23 cellular contexts compared by ENCODE assay signal in genomic region chrX:130012683-130013082, GRCh38. TPM values are rescaled to one million over a fixed set of nuclear protein-coding genes. Genes with fewer than 3 reads are reported as not detected.
A peak's percentile ranks its signal among the peaks of the same experiment; 100 is the strongest.
DNase-seq lines count a peak whose midpoint lies in the region; ATAC-seq and TF ChIP-seq lines count a peak whose summit lies in the region.
"Had no signal": no experiment of that assay in that cellular context is flagged by ENCODE, and none has a peak within 500 bp of the region (broad histone marks: within the 10 kb centered on the region; RNA-seq: fewer than 3 reads in every experiment).

No MANE protein-coding gene starts in this region.

- H3K79me2 ChIP-seq in PC-9 (ENCODE audit: low read depth): no peaks in the 10 kb centered on the region

- no peaks in the 10 kb centered on the region for H3K9me2 ChIP-seq in PC-9 (ENCODE audit: insufficient read depth)

- H2AFZ ChIP-seq in PC-9: no peak overlapping the region

- DNase-seq in cerebellar cortex (ENCODE audit: low spot score): peak; percentile 2
- peak; percentile 61 for DNase-seq in spleen
- no peak for DNase-seq in PC-9
- DNase-seq in stimulated activated naive CD4-positive, alpha-beta T cell (lab: John Stamatoyannopoulos, UW): no peak
- DNase-seq: 8988T; ACHN; BE2C; C1 segment of cervical spinal cord; CD4-positive, alpha-beta memory T cell; CD4-positive, CD25-positive, alpha-beta regulatory T cell; CD8-positive, alpha-beta memory T cell; COR-L47; DMS 273 treated with DMSO at 0.1 percent for 48 hours; DMS153; DMS53; DMS79; DND-41; EL; GF-D8 had no signal

- H3K4me3 ChIP-seq in HEK293 (ENCODE audit: low read depth, low read length): no peak overlapping the region
- no peak overlapping the region for H3K4me3 ChIP-seq in spleen
- no peak overlapping the region for H3K4me3 ChIP-seq in PC-9
- H3K4me3 ChIP-seq: BLaER1 had no signal

- intact Hi-C loops in spleen (cut with DNase I; ENCODE audit: low total_unique reads) (no loop called here), PC-9 (cut with micrococcal nuclease; ENCODE audit: unreplicated experiment) (no loop called here)

- CTCF ChIA-PET in HEK293 (lab: Yijun Ruan, JAX): interaction anchor here (1.0 kb wide), 1 partner anchor 15 kb away, joined by 3 read pairs; no protein-coding TSS in a partner anchor
- CTCF ChIA-PET in PC-9 (lab: Charles Lee): no interaction called here

- no peaks in the 10 kb centered on the region for H4K20me1 ChIP-seq in PC-9 (ENCODE audit: insufficient read depth)

- BruUV-seq in PC-9 (replicated peaks; lab: Mats Ljungman, UMichigan): no TSS peak

- no peak overlapping the region for H3K27ac ChIP-seq in HEK293 (ENCODE audit: extremely low read depth, low read depth, low read length)
- no peak overlapping the region for H3K27ac ChIP-seq in spleen
- H3K27ac ChIP-seq in PC-9: no peak overlapping the region
- H3K27ac ChIP-seq: BLaER1 had no signal

- no peaks in the 10 kb centered on the region for H3F3A ChIP-seq in PC-9 (ENCODE audit: insufficient read depth, low read depth)

- no peak overlapping the region for H3K4me2 ChIP-seq in PC-9
- H3K4me2 ChIP-seq: BLaER1 had no signal

- ATAC-seq in HG03135 (IDR thresholded peaks at IDR 0.05; ENCODE audit: unreplicated experiment) (no peak), GM21360 (IDR thresholded peaks at IDR 0.05; ENCODE audit: unreplicated experiment) (no peak)

- no peak for TF ChIP-seq CTCF in HEK293 (tag by site-specific recombination; IDR thresholded peaks at IDR 0.05)
- no peak for TF ChIP-seq CTCF in spleen (IDR thresholded peaks at IDR 0.05 in 8 of 11, conservative IDR thresholded peaks at IDR 0.05 in 3 of 11)
- no peak for TF ChIP-seq CTCF in PC-9 (conservative IDR thresholded peaks at IDR 0.05)

- H3K27me3 ChIP-seq in spleen (replicated peaks in 1 of 7) (no peaks in the 10 kb centered on the region), PC-9 (ENCODE audit: insufficient read depth, low read depth) (no peaks in the 10 kb centered on the region)
- H3K27me3 ChIP-seq: BE2C had no signal

- no peaks in the 10 kb centered on the region for H3K9me3 ChIP-seq in HEK293 (ENCODE audit: control insufficient read depth, insufficient read depth, low read depth, low read length)
- H3K9me3 ChIP-seq in spleen: no peaks in the 10 kb centered on the region
- H3K9me3 ChIP-seq in PC-9 (ENCODE audit: insufficient read depth, low read depth): no peaks in the 10 kb centered on the region
- H3K9me3 ChIP-seq: BE2C, BLaER1 had no signal

- H3K4me1 ChIP-seq in HEK293 (ENCODE audit: control insufficient read depth, insufficient read depth, low read length): no peaks in the 10 kb centered on the region
- no peaks in the 10 kb centered on the region for H3K4me1 ChIP-seq in spleen
- no peaks in the 10 kb centered on the region for H3K4me1 ChIP-seq in PC-9 (replicated peaks; ENCODE audit: insufficient read depth)
- H3K4me1 ChIP-seq: BE2C had no signal

- no peak for TF ChIP-seq POLR2A in spleen (IDR thresholded peaks at IDR 0.05)

- WGBS in spleen, 5 donors: 78 to 100% (median 90%) methylated on average over 2 to 10 of the region's 10 CpGs

- H3K36me3 ChIP-seq in HEK293 (ENCODE audit: control insufficient read depth in 2 of 2, insufficient read depth in 1 of 2, low read length in 2 of 2): peaks cover 11 to 71% of the 10 kb centered on the region in 2 experiments; a peak in 2 of 3 replicates
- H3K36me3 ChIP-seq in spleen: peaks cover 0 to 75% (median 18%) of the 10 kb centered on the region in 6 donors
- H3K36me3 ChIP-seq in PC-9 (ENCODE audit: low read depth): no peaks in the 10 kb centered on the region
- H3K36me3 ChIP-seq: BE2C had no signal

- POLR2A ChIA-PET in HEK293 (lab: Yijun Ruan, JAX): no interaction called here
- POLR2A ChIA-PET in PC-9 (lab: Charles Lee; ENCODE audit: unreplicated experiment): no interaction called here

TF ChIP-seq in HEK293, 187 proteins besides CTCF, POLR2A, EP300 and RAD21:
- TF ChIP-seq ZNF623 (tag by site-specific recombination; IDR thresholded peaks at IDR 0.05): peak; percentile 72
- no peak for TF ChIP-seq YY1 (tag by site-specific recombination; IDR thresholded peaks at IDR 0.05)

RNA-seq across cellular contexts. Expression of gene BCORL1, which starts 30.2 kb away (rescaled TPM):
- total RNA-seq in spleen (10 to 100 TPM in 5 of 7 donors, 1 to 10 TPM in 2; 6.5 to 18.1 (median 16.6) TPM), PC-9 (2021) (32.2 TPM in 2 replicates)
- 1 to 10 TPM in 1 of 3 donors, under 1 TPM in 2; 0.85 to 3.5 (median 0.86) TPM for polyA plus RNA-seq in spleen

Comparison
In these comparisons a context has a peak if more than half of its experiments do, and no peak if none do; other contexts are left out.
1. DNase-seq: peak in cerebellar cortex (single experiment) and spleen (single experiment); none in PC-9 (0 of 2) and stimulated activated naive CD4-positive, alpha-beta T cell (0 of 6).